27 cellular contexts compared by ENCODE assay signal in genomic region chr1:107604823-107605222, GRCh38.
"Had no signal": no experiment of that assay in that cellular context is flagged by ENCODE, and none has a peak within 500 bp of the region (broad histone marks: within the 10 kb centered on the region; RNA-seq: fewer than 3 reads in every experiment).

No MANE protein-coding gene starts in this region.

- FAIRE-seq: islet of Langerhans, pancreas had no signal

- DNase-seq: hippocampal formation; left ventricle myocardium inferior; mesendoderm; naive B cell; nucleus accumbens; pancreas; posterior cingulate gyrus; retina; right cardiac atrium; stimulated activated CD4-positive, alpha-beta T cell treated with anti-CD3 and anti-CD28 coated beads, Interleukin-12 subunit alpha, Interleukin-12 subunit beta, amount 100 ng/mL, for 4 hours; stimulated activated CD4-positive, alpha-beta T cell treated with anti-CD3 and anti-CD28 coated beads, Interleukin-15, amount 100 ng/mL, for 24 hours; stimulated activated CD4-positive, alpha-beta T cell treated with anti-CD3 and anti-CD28 coated beads, Interleukin-2, amount 100 ng/mL, for 24 hours; stimulated activated CD4-positive, alpha-beta T cell treated with anti-CD3 and anti-CD28 coated beads, Interleukin-4, amount 100 ng/mL, for 1 hour; stimulated activated naive B cell treated with anti-CD40 and anti-IgM and Interleukin-4, amounts not matched to agents 10 μg/mL and 1 μg/mL and 100 μg/mL, for 72 hours; stimulated activated naive CD8-positive, alpha-beta T cell treated with anti-CD3 and anti-CD28 coated beads, Interleukin-15, Interleukin-2, amounts not matched to agents 100 U/mL and 50 U/mL, for 24 hours; substantia nigra; uterus had no signal

- H3K27me3 Mint-ChIP-seq: naive B cell; stimulated activated naive B cell treated with anti-CD40 and anti-IgM and Interleukin-4, amounts not matched to agents 10 μg/mL and 1 μg/mL and 100 μg/mL, for 72 hours; type B pancreatic cell had no signal

- H3K4me1 Mint-ChIP-seq: nephron, neural crest cell had no signal

- H3K27ac ChIP-seq: left ventricle myocardium inferior, pancreas, prostate gland, skin epidermis, tibial nerve, uterus had no signal

- H3K36me3 ChIP-seq: left ventricle myocardium inferior, pancreas, prostate gland, tibial nerve, uterus had no signal

- H3K4me3 Mint-ChIP-seq: mesothelial cell of epicardium; naive B cell; nephron; neural crest cell; stimulated activated naive B cell treated with anti-CD40 and anti-IgM and Interleukin-4, amounts not matched to agents 10 μg/mL and 1 μg/mL and 100 μg/mL, for 72 hours; type B pancreatic cell had no signal

- H3K27me3 ChIP-seq: pancreas, tibial nerve, uterus had no signal

- H3K4me1 ChIP-seq: left ventricle myocardium inferior, pancreas, prostate gland, tibial nerve, uterus had no signal

- H3K9me3 Mint-ChIP-seq: neural crest cell, type B pancreatic cell had no signal

- H3K36me3 Mint-ChIP-seq: type B pancreatic cell had no signal

- H3K27ac Mint-ChIP-seq: mesothelial cell of epicardium; nephron; stimulated activated naive B cell treated with anti-CD40 and anti-IgM and Interleukin-4, amounts not matched to agents 10 μg/mL and 1 μg/mL and 100 μg/mL, for 72 hours; type B pancreatic cell had no signal

- H3K9me3 ChIP-seq: pancreas, prostate gland, uterus had no signal

- ATAC-seq: pancreas; right cardiac atrium; sciatic nerve; stimulated activated naive B cell treated with anti-CD40 and anti-IgM and Interleukin-4, amounts not matched to agents 10 μg/mL and 1 μg/mL and 100 μg/mL, for 72 hours; stimulated activated naive CD8-positive, alpha-beta T cell treated with anti-CD3 and anti-CD28 coated beads, Interleukin-15, Interleukin-2, amounts not matched to agents 100 U/mL and 50 U/mL, for 24 hours had no signal

- H3K4me3 ChIP-seq: left ventricle myocardium inferior, lung, pancreas, prostate gland, skin epidermis, tibial nerve, uterus had no signal
